Comparison of ENCODE assay signal across 9 cellular contexts in genomic region chr2:119233326-119234020, GRCh38. TPM values are rescaled to one million over a fixed set of nuclear protein-coding genes. Genes with fewer than 3 reads are reported as not detected.
DNase-seq lines count a peak whose midpoint lies in the region; ATAC-seq and TF ChIP-seq lines count a peak whose summit lies in the region.
"Had no signal": no experiment of that assay in that cellular context is flagged by ENCODE, and none has a peak within 500 bp of the region (broad histone marks: within the 10 kb centered on the region; RNA-seq: fewer than 3 reads in every experiment).

No MANE protein-coding gene starts in this region.

- H2AFZ ChIP-seq in PC-9 = no peak overlapping the region
- H2AFZ ChIP-seq in osteoblast (ENCODE audit: low read length) = no peak overlapping the region

- no peak overlapping the region for H3K27ac Mint-ChIP-seq in stimulated activated memory B cell treated with anti-CD40 and anti-IgM and Interleukin-4, amounts not matched to agents 10 μg/mL and 1 μg/mL and 100 μg/mL, for 72 hours
- H3K27ac Mint-ChIP-seq: naive B cell had no signal

- H3K27me3 ChIP-seq in PC-9 (ENCODE audit: insufficient read depth, low read depth) (no peaks in the 10 kb centered on the region), osteoblast (ENCODE audit: insufficient read depth, low read length) (no peaks in the 10 kb centered on the region)

- peaks cover 11% of the 10 kb centered on the region for H3K27me3 Mint-ChIP-seq in stimulated activated memory B cell treated with anti-CD40 and anti-IgM and Interleukin-4, amounts not matched to agents 10 μg/mL and 1 μg/mL and 100 μg/mL, for 72 hours

- peaks cover 10% of the 10 kb centered on the region; the same call in 1 of the 2 replicates for H3F3A ChIP-seq in PC-9 (ENCODE audit: insufficient read depth, low read depth)

- peaks cover 37% of the 10 kb centered on the region for H3K4me1 Mint-ChIP-seq in stimulated activated memory B cell treated with anti-CD40 and anti-IgM and Interleukin-4, amounts not matched to agents 10 μg/mL and 1 μg/mL and 100 μg/mL, for 72 hours

- CTCF ChIA-PET in PC-9 (lab: Charles Lee) = no interaction called here

- POLR2A ChIA-PET in PC-9 (lab: Charles Lee; ENCODE audit: unreplicated experiment) = interaction anchor here (0.6 kb wide), 1 partner anchor 10 kb away, joined by 19 read pairs; no protein-coding TSS in a partner anchor

- H3K4me3 ChIP-seq in PC-9 (no peak overlapping the region), osteoblast (ENCODE audit: insufficient read depth, low read length) (no peak overlapping the region)

- H3K4me1 ChIP-seq in PC-9 (replicated peaks; ENCODE audit: insufficient read depth) (peaks cover 53% of the 10 kb centered on the region), osteoblast (ENCODE audit: insufficient read depth, low read length) (peaks cover 41% of the 10 kb centered on the region)

- no peak overlapping the region for H3K27ac ChIP-seq in PC-9
- no peak overlapping the region for H3K27ac ChIP-seq in osteoblast (ENCODE audit: low read depth, low read length)

- BruUV-seq in PC-9 (replicated peaks; lab: Mats Ljungman, UMichigan) = no TSS peak

- DNase-seq in PC-9 (peak in 1 of 2 experiments; percentile 87), osteoblast (ENCODE audit: insufficient read length, low spot score, missing footprints) (peak; percentile 89), hippocampal formation (lab: John Stamatoyannopoulos, UW) (no peak), left colon (no peak)
- DNase-seq in stimulated activated naive CD4-positive, alpha-beta T cell treated with Interleukin-2 at 50 U/mL for 16 hours (lab: John Stamatoyannopoulos, UW) = no peak
- DNase-seq: naive B cell had no signal

- H3K9me2 ChIP-seq in PC-9 (ENCODE audit: insufficient read depth) = no peaks in the 10 kb centered on the region

- H3K36me3 Mint-ChIP-seq in stimulated activated memory B cell treated with anti-CD40 and anti-IgM and Interleukin-4, amounts not matched to agents 10 μg/mL and 1 μg/mL and 100 μg/mL, for 72 hours = no peaks in the 10 kb centered on the region
- H3K36me3 Mint-ChIP-seq: naive B cell had no signal

- no peaks in the 10 kb centered on the region for H3K9me3 Mint-ChIP-seq in stimulated activated memory B cell treated with anti-CD40 and anti-IgM and Interleukin-4, amounts not matched to agents 10 μg/mL and 1 μg/mL and 100 μg/mL, for 72 hours
- H3K9me3 Mint-ChIP-seq: naive B cell had no signal

- ATAC-seq in GM18867 (IDR thresholded peaks at IDR 0.05; ENCODE audit: unreplicated experiment) (peak; percentile 40), HG02798 (IDR thresholded peaks at IDR 0.05; ENCODE audit: poor library complexity, unreplicated experiment) (peak; percentile 43), left colon (no peak)
- no peak for ATAC-seq in stimulated activated memory B cell treated with anti-CD40 and anti-IgM and Interleukin-4, amounts not matched to agents 10 μg/mL and 1 μg/mL and 100 μg/mL, for 72 hours

- H4K20me1 ChIP-seq in PC-9 (ENCODE audit: insufficient read depth) = peaks cover 24% of the 10 kb centered on the region
- peaks cover 5% of the 10 kb centered on the region for H4K20me1 ChIP-seq in osteoblast (ENCODE audit: insufficient read depth, low read length)

- H3K4me3 Mint-ChIP-seq in stimulated activated memory B cell treated with anti-CD40 and anti-IgM and Interleukin-4, amounts not matched to agents 10 μg/mL and 1 μg/mL and 100 μg/mL, for 72 hours = no peak overlapping the region
- H3K4me3 Mint-ChIP-seq: naive B cell had no signal

- no peak for TF ChIP-seq CTCF in PC-9 (conservative IDR thresholded peaks at IDR 0.05)
- no peak for TF ChIP-seq CTCF in osteoblast (IDR thresholded peaks at IDR 0.05; ENCODE audit: extremely low read depth, low read depth, low read length)

- intact Hi-C loops in PC-9 (cut with micrococcal nuclease; ENCODE audit: unreplicated experiment) = loop anchor here (1.0 kb wide), 1 partner anchor 32 kb away; no protein-coding TSS in a partner anchor
- intact Hi-C loops in left colon (cut with DNase I, micrococcal nuclease) = no loop called here

- H3K9me3 ChIP-seq in PC-9 (ENCODE audit: insufficient read depth, low read depth) = no peaks in the 10 kb centered on the region
- H3K9me3 ChIP-seq in osteoblast (ENCODE audit: low read depth, low read length) = no peaks in the 10 kb centered on the region

- peaks cover 22% of the 10 kb centered on the region for H3K79me2 ChIP-seq in PC-9 (ENCODE audit: low read depth)
- peaks cover 28% of the 10 kb centered on the region for H3K79me2 ChIP-seq in osteoblast (ENCODE audit: insufficient read depth, low read length)

- peak overlapping the region; percentile 19 for H3K4me2 ChIP-seq in PC-9
- no peak overlapping the region for H3K4me2 ChIP-seq in osteoblast (ENCODE audit: insufficient read depth, low read length)

- H3K36me3 ChIP-seq in PC-9 (ENCODE audit: low read depth) (no peaks in the 10 kb centered on the region), osteoblast (ENCODE audit: insufficient read depth, low read length) (no peaks in the 10 kb centered on the region)

RNA-seq across cellular contexts. Expression of gene STEAP3, which starts 9.8 kb away (rescaled TPM):
- total RNA-seq in PC-9 (2021) (23.0 and 26.3 TPM in 2 replicates), osteoblast (27.4 and 40.9 TPM in 2 replicates), left colon (10 to 100 TPM; 19.4 to 29.6 TPM)

Comparison
In these comparisons a context has a peak if more than half of its experiments do, and no peak if none do; other contexts are left out.
1. ATAC-seq: peak in GM18867 (single experiment) and HG02798 (single experiment); none in left colon (single experiment) and stimulated activated memory B cell treated with anti-CD40 and anti-IgM and Interleukin-4, amounts not matched to agents 10 μg/mL and 1 μg/mL and 100 μg/mL, for 72 hours (single experiment).